In the genomic region with DNA sequence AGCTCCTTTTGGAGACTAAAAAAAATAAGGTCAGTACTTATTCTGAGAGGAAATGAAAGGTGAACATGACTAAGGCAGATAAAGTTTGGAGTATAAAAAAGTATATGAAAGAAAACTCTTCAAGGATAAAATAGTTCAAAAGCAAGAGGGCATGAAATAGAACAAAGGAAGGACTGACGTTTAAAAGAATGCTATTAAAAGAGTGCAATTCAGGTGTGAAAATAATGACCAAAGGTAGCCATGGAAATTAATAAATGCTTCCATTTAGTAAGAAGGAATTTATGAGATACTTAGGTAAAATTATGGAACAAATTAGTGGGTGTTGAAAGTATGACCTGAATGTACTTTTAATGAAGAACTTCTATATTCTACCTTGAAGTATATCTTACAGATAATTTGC, we compare ENCODE assay signal across 24 cellular contexts.
"Had no signal": no experiment of that assay in that cellular context is flagged by ENCODE, and none has a peak within 500 bp of the region (broad histone marks: within the 10 kb centered on the region; RNA-seq: fewer than 3 reads in every experiment).

No MANE protein-coding gene starts in this region.

- H3K27ac Mint-ChIP-seq: stimulated activated effector memory CD8-positive, alpha-beta T cell treated with anti-CD3 and anti-CD28 coated beads, Interleukin-12 subunit alpha, Interleukin-12 subunit beta, amount 100 ng/mL, for 72 hours; stimulated activated memory B cell treated with anti-CD40 and anti-IgM and Interleukin-4, amounts not matched to agents 10 μg/mL and 1 μg/mL and 100 μg/mL, for 72 hours; stimulated activated naive B cell treated with anti-CD40 and anti-IgM and Interleukin-4, amounts not matched to agents 10 μg/mL and 1 μg/mL and 100 μg/mL, for 72 hours; stimulated activated naive CD8-positive, alpha-beta T cell treated with anti-CD3 and anti-CD28 coated beads, Interleukin-15, amount 100 ng/mL, for 72 hours; stimulated activated naive CD8-positive, alpha-beta T cell treated with anti-CD3 and anti-CD28 coated beads, Interleukin-15, Interleukin-2, amounts not matched to agents 100 ng/mL and 50 ng/mL, for 24 hours; type B pancreatic cell had no signal

- H3K36me3 Mint-ChIP-seq: stimulated activated effector memory CD8-positive, alpha-beta T cell treated with anti-CD3 and anti-CD28 coated beads, Interleukin-12 subunit alpha, Interleukin-12 subunit beta, amount 100 ng/mL, for 72 hours; stimulated activated memory B cell treated with anti-CD40 and anti-IgM and Interleukin-4, amounts not matched to agents 10 μg/mL and 1 μg/mL and 100 μg/mL, for 72 hours; type B pancreatic cell had no signal

- DNase-seq: stimulated activated CD4-positive, alpha-beta T cell treated with anti-CD3 and anti-CD28 coated beads, Interleukin-2, amount 100 ng/mL, for 48 hours; stimulated activated CD4-positive, alpha-beta T cell treated with anti-CD3 and anti-CD28 coated beads, Interleukin-4, amount 100 ng/mL, for 1 hour; stimulated activated CD4-positive, alpha-beta T cell treated with anti-CD3 and anti-CD28 coated beads, Interleukin-4, amount 100 ng/mL, for 24 hours; stimulated activated CD4-positive, alpha-beta T cell treated with anti-CD3 and anti-CD28 coated beads, Interleukin-4, amount 100 ng/mL, for 4 hours; stimulated activated CD8-positive, alpha-beta memory T cell treated with anti-CD3 and anti-CD28 coated beads, Interleukin-4, amount 100 ng/mL, for 48 hours; stimulated activated naive B cell treated with anti-CD40 and anti-IgM and Interleukin-4, amounts not matched to agents 10 μg/mL and 1 μg/mL and 100 μg/mL, for 72 hours; stimulated activated naive CD4-positive, alpha-beta T cell; stimulated activated naive CD4-positive, alpha-beta T cell treated with Interleukin-2 at 50 U/mL for 16 hours; stimulated activated naive CD8-positive, alpha-beta T cell treated with anti-CD3 and anti-CD28 coated beads, Interleukin-15, amount 100 ng/mL, for 72 hours; stimulated activated naive CD8-positive, alpha-beta T cell treated with anti-CD3 and anti-CD28 coated beads, Interleukin-15, Interleukin-2, amounts not matched to agents 100 U/mL and 50 U/mL, for 24 hours; stomach; substantia nigra; testis; thyroid gland; tibial artery; transverse colon; trophoblast cell; upper lobe of left lung; upper lobe of right lung; uterus had no signal

- H3K4me3 Mint-ChIP-seq: stimulated activated effector memory CD8-positive, alpha-beta T cell treated with anti-CD3 and anti-CD28 coated beads, Interleukin-12 subunit alpha, Interleukin-12 subunit beta, amount 100 ng/mL, for 72 hours; stimulated activated memory B cell treated with anti-CD40 and anti-IgM and Interleukin-4, amounts not matched to agents 10 μg/mL and 1 μg/mL and 100 μg/mL, for 72 hours; stimulated activated naive B cell treated with anti-CD40 and anti-IgM and Interleukin-4, amounts not matched to agents 10 μg/mL and 1 μg/mL and 100 μg/mL, for 72 hours; stimulated activated naive CD8-positive, alpha-beta T cell treated with anti-CD3 and anti-CD28 coated beads, Interleukin-15, amount 100 ng/mL, for 72 hours; stimulated activated naive CD8-positive, alpha-beta T cell treated with anti-CD3 and anti-CD28 coated beads, Interleukin-15, Interleukin-2, amounts not matched to agents 100 ng/mL and 50 ng/mL, for 24 hours; type B pancreatic cell had no signal

- H3K4me1 Mint-ChIP-seq: stimulated activated effector memory CD8-positive, alpha-beta T cell treated with anti-CD3 and anti-CD28 coated beads, Interleukin-12 subunit alpha, Interleukin-12 subunit beta, amount 100 ng/mL, for 72 hours; stimulated activated memory B cell treated with anti-CD40 and anti-IgM and Interleukin-4, amounts not matched to agents 10 μg/mL and 1 μg/mL and 100 μg/mL, for 72 hours; stimulated activated naive B cell treated with anti-CD40 and anti-IgM and Interleukin-4, amounts not matched to agents 10 μg/mL and 1 μg/mL and 100 μg/mL, for 72 hours; stimulated activated naive CD8-positive, alpha-beta T cell treated with anti-CD3 and anti-CD28 coated beads, Interleukin-15, amount 100 ng/mL, for 72 hours had no signal

- H3K27me3 Mint-ChIP-seq: stimulated activated naive CD8-positive, alpha-beta T cell treated with anti-CD3 and anti-CD28 coated beads, Interleukin-15, amount 100 ng/mL, for 72 hours; type B pancreatic cell had no signal
